In the genomic region with DNA sequence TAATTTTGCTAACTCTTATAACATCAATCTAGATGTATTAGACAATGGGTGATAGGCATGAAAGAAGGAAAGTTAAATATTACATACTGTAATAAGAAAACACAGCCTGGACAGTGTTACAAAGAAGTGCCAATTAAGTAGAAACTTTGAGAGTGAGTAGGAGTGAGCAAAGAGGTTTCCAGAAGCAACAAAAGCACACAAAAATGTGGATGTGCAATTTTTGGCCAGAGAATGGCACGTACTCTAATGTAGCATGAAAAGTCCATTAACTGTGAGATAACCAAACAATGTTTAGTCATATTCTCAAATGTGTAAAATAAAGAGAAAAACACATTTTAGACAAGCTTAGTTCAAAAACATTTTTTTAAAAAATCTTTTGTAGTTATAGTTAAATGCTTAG, we compare ENCODE assay signal across 1 cellular context.
TF ChIP-seq lines count a peak whose summit lies in the region.

No MANE protein-coding gene starts in this region.

TF ChIP-seq in GM23338, 12 proteins besides CTCF, POLR2A, EP300 and RAD21:
- no peak for TF ChIP-seq ZNF462 (CRISPR knock-in tag; IDR thresholded peaks at IDR 0.05)
- no peak for TF ChIP-seq NANOG (IDR thresholded peaks at IDR 0.05; ENCODE audit: borderline replicate concordance)
- TF ChIP-seq STAT1 (IDR thresholded peaks at IDR 0.05; ENCODE audit: unreplicated experiment), result no peak
- TF ChIP-seq ZNF114 (CRISPR knock-in tag; IDR thresholded peaks at IDR 0.05), result no peak
- no peak for TF ChIP-seq CREB1 (CRISPR knock-in tag; IDR thresholded peaks at IDR 0.05; ENCODE audit: low read depth)
- TF ChIP-seq ETS1 (IDR thresholded peaks at IDR 0.05), result no peak
- no peak for TF ChIP-seq EZH2phosphoT487 (IDR thresholded peaks at IDR 0.05; ENCODE audit: unreplicated experiment)
- TF ChIP-seq ZNF331 (CRISPR knock-in tag; IDR thresholded peaks at IDR 0.05; ENCODE audit: low read depth), result no peak
- TF ChIP-seq JUNB (IDR thresholded peaks at IDR 0.05; ENCODE audit: unreplicated experiment), result no peak
- TF ChIP-seq POLR2AphosphoS5 (IDR thresholded peaks at IDR 0.05; ENCODE audit: low read depth), result no peak
- TF ChIP-seq EZH2 (IDR thresholded peaks at IDR 0.05; ENCODE audit: low read depth, unreplicated experiment), result no peak
- TF ChIP-seq, protein P1, sequence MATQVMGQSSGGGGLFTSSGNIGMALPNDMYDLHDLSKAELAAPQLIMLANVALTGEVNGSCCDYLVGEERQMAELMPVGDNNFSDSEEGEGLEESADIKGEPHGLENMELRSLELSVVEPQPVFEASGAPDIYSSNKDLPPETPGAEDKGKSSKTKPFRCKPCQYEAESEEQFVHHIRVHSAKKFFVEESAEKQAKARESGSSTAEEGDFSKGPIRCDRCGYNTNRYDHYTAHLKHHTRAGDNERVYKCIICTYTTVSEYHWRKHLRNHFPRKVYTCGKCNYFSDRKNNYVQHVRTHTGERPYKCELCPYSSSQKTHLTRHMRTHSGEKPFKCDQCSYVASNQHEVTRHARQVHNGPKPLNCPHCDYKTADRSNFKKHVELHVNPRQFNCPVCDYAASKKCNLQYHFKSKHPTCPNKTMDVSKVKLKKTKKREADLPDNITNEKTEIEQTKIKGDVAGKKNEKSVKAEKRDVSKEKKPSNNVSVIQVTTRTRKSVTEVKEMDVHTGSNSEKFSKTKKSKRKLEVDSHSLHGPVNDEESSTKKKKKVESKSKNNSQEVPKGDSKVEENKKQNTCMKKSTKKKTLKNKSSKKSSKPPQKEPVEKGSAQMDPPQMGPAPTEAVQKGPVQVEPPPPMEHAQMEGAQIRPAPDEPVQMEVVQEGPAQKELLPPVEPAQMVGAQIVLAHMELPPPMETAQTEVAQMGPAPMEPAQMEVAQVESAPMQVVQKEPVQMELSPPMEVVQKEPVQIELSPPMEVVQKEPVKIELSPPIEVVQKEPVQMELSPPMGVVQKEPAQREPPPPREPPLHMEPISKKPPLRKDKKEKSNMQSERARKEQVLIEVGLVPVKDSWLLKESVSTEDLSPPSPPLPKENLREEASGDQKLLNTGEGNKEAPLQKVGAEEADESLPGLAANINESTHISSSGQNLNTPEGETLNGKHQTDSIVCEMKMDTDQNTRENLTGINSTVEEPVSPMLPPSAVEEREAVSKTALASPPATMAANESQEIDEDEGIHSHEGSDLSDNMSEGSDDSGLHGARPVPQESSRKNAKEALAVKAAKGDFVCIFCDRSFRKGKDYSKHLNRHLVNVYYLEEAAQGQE (IDR thresholded peaks at IDR 0.05; ENCODE audit: unreplicated experiment), result no peak
